In genomic region chr3:27311400-27311799, GRCh38 we compare ENCODE assay signal across 10 cellular contexts. TPM values are rescaled to one million over a fixed set of nuclear protein-coding genes. Genes with fewer than 3 reads are reported as not detected.
DNase-seq lines count a peak whose midpoint lies in the region; ATAC-seq, FAIRE-seq and TF ChIP-seq lines count a peak whose summit lies in the region.
"Had no signal": no experiment of that assay in that cellular context is flagged by ENCODE, and none has a peak within 500 bp of the region (broad histone marks: within the 10 kb centered on the region; RNA-seq: fewer than 3 reads in every experiment).

No MANE protein-coding gene starts in this region.

- CTCF ChIA-PET in endothelial cell of umbilical vein (lab: Charles Lee) = interaction anchor here (1.2 to 2.2 kb wide), 9 partner anchors 10 to 370 kb away, joined by 3 to 8 read pairs (median 5); no protein-coding TSS in a partner anchor

- no peaks in the 10 kb centered on the region for H3K9me3 Mint-ChIP-seq in osteocyte (ENCODE audit: unreplicated experiment)

- H4K20me1 ChIP-seq in OCI-LY3 (ENCODE audit: insufficient read depth, low read length) (no peaks in the 10 kb centered on the region), endothelial cell of umbilical vein (replicated peaks; ENCODE audit: control insufficient read depth, extremely low read depth, insufficient read depth, low read length) (no peaks in the 10 kb centered on the region)

- no peaks in the 10 kb centered on the region for H3K27me3 ChIP-seq in OCI-LY3 (ENCODE audit: low read depth, low read length)
- no peaks in the 10 kb centered on the region for H3K27me3 ChIP-seq in endothelial cell of umbilical vein (ENCODE audit: control insufficient read depth in 2 of 2, insufficient read depth in 2 of 2, low read length in 2 of 2)

- BruUV-seq in endothelial cell of umbilical vein (replicated peaks; lab: Mats Ljungman, UMichigan) = no TSS peak

- H3K4me1 Mint-ChIP-seq in osteocyte (ENCODE audit: unreplicated experiment) = peaks cover 33% of the 10 kb centered on the region

- POLR2A ChIA-PET in endothelial cell of umbilical vein (lab: Charles Lee) = no interaction called here

- no peak overlapping the region for H3K27ac ChIP-seq in OCI-LY3 (ENCODE audit: low read length)
- peak overlapping the region; percentile 10 for H3K27ac ChIP-seq in endothelial cell of umbilical vein (ENCODE audit: insufficient read depth, low read depth, low read length)
- H3K27ac ChIP-seq: prostate gland had no signal

- H3K9me3 ChIP-seq in OCI-LY3 (ENCODE audit: insufficient read depth, low read length) (no peaks in the 10 kb centered on the region), endothelial cell of umbilical vein (replicated peaks; ENCODE audit: control insufficient read depth, insufficient read depth, low read length) (no peaks in the 10 kb centered on the region)
- H3K9me3 ChIP-seq: prostate gland had no signal

- H3K27me3 Mint-ChIP-seq in osteocyte (ENCODE audit: unreplicated experiment) = no peaks in the 10 kb centered on the region

- H3K36me3 ChIP-seq in OCI-LY3 (replicated peaks; ENCODE audit: low read depth, low read length) (peaks cover 3% of the 10 kb centered on the region), endothelial cell of umbilical vein (ENCODE audit: control insufficient read depth in 2 of 2, extremely low read depth in 1 of 2, insufficient read depth in 2 of 2, low read length in 2 of 2) (no peaks in the 10 kb centered on the region)
- H3K36me3 ChIP-seq: prostate gland had no signal

- H3K36me3 Mint-ChIP-seq in osteocyte (ENCODE audit: unreplicated experiment) = peaks cover 15% of the 10 kb centered on the region

- TF ChIP-seq POLR2A in endothelial cell of umbilical vein (IDR thresholded peaks at IDR 0.05; ENCODE audit: low read depth, low read length) (no peak), GM12891 (IDR thresholded peaks at IDR 0.05; ENCODE audit: low read depth, low read length) (no peak)

- intact Hi-C loops in endothelial cell of umbilical vein (cut with micrococcal nuclease) = no loop called here
- intact Hi-C loops in sciatic nerve (cut with DNase I) = no loop called here

- H3K4me2 ChIP-seq in OCI-LY3 (ENCODE audit: low read length) = no peak overlapping the region
- no peak overlapping the region for H3K4me2 ChIP-seq in endothelial cell of umbilical vein (ENCODE audit: insufficient read depth, low read length)

- H2AFZ ChIP-seq in OCI-LY3 (ENCODE audit: low read depth, low read length) (peak overlapping the region; percentile 18; the same call in 1 of the 2 replicates), endothelial cell of umbilical vein (ENCODE audit: low read depth, low read length) (peak overlapping the region; percentile 70)

- H3K79me2 ChIP-seq in OCI-LY3 (ENCODE audit: low read length) (no peaks in the 10 kb centered on the region), endothelial cell of umbilical vein (ENCODE audit: control insufficient read depth, insufficient read depth, low read length) (no peaks in the 10 kb centered on the region)

- peak; percentile 98 for DNase-seq in ELR (ENCODE audit: low read depth)
- DNase-seq in endothelial cell of umbilical vein (ENCODE audit: low read depth, low spot score) = peak; percentile 65
- DNase-seq in osteocyte (ENCODE audit: extremely low spot score, unreplicated experiment) = no peak
- no peak for DNase-seq in sciatic nerve (ENCODE audit: low spot score)
- DNase-seq in GM12891 (ENCODE audit: insufficient read length, low spot score) = no peak
- DNase-seq in activated naive CD4-positive, alpha-beta T cell (lab: John Stamatoyannopoulos, UW) = no peak
- no peak for DNase-seq in globus pallidus (ENCODE audit: low spot score)
- DNase-seq: NCI-H1092 had no signal

- no peak for ATAC-seq in sciatic nerve

- no peak for TF ChIP-seq CTCF in OCI-LY3 (IDR thresholded peaks at IDR 0.05; ENCODE audit: low read depth, low read length)
- no peak for TF ChIP-seq CTCF in endothelial cell of umbilical vein (IDR thresholded peaks at IDR 0.05; ENCODE audit: extremely low read depth in 1 of 2, insufficient read depth in 1 of 2, low read depth in 1 of 2, low read length in 2 of 2)
- TF ChIP-seq CTCF in osteocyte (IDR thresholded peaks at IDR 0.05) = no peak

- no peaks in the 10 kb centered on the region for H3K9me1 ChIP-seq in endothelial cell of umbilical vein (replicated peaks; ENCODE audit: control insufficient read depth, extremely low read depth, insufficient read depth, low read length)

- H3K9ac ChIP-seq in OCI-LY3 (ENCODE audit: low read length) (no peak overlapping the region), endothelial cell of umbilical vein (replicated peaks; ENCODE audit: extremely low read depth, insufficient read depth, low read length) (peak overlapping the region; percentile 25)

- dilution Hi-C loops in endothelial cell of umbilical vein (cut with MboI; ENCODE audit: extremely low pct_ligation_motif_present, low sequenced_read_pairs) = no loop called here

- FAIRE-seq in endothelial cell of umbilical vein (lab: Jason Lieb, UNC) (peak; percentile 87), GM12891 (lab: Jason Lieb, UNC) (no peak)

- H3K4me3 ChIP-seq in OCI-LY3 (ENCODE audit: low read length) (no peak overlapping the region), endothelial cell of umbilical vein (replicated peaks in 1 of 3; ENCODE audit: insufficient read depth in 1 of 3, low read depth in 1 of 3, low read length in 3 of 3) (no peak overlapping the region)
- H3K4me3 ChIP-seq: prostate gland had no signal

- peak overlapping the region; percentile 87 for H3K27ac Mint-ChIP-seq in osteocyte (ENCODE audit: unreplicated experiment)

- no peaks in the 10 kb centered on the region for H3K4me1 ChIP-seq in OCI-LY3 (ENCODE audit: low read length)
- peaks cover 9% of the 10 kb centered on the region for H3K4me1 ChIP-seq in endothelial cell of umbilical vein (ENCODE audit: control insufficient read depth, extremely low read depth, insufficient read depth, low read length)
- H3K4me1 ChIP-seq: prostate gland had no signal

- H3K4me3 Mint-ChIP-seq in osteocyte (ENCODE audit: unreplicated experiment) = no peak overlapping the region

TF ChIP-seq in endothelial cell of umbilical vein, 7 proteins besides CTCF, POLR2A, EP300 and RAD21:
- TF ChIP-seq MYC (IDR thresholded peaks at IDR 0.05; ENCODE audit: low read depth, low read length) = no peak
- TF ChIP-seq JUN (IDR thresholded peaks at IDR 0.05; ENCODE audit: borderline replicate concordance, insufficient read depth, insufficient read length, low read depth) = peak; percentile 30
- peak; percentile 96 for TF ChIP-seq GATA2 (IDR thresholded peaks at IDR 0.05; ENCODE audit: insufficient read depth, insufficient read length, low read depth, low read length)
- TF ChIP-seq FOS (IDR thresholded peaks at IDR 0.05; ENCODE audit: borderline replicate concordance, insufficient read depth, low read length) = peak; percentile 97
- peak; percentile 44 for TF ChIP-seq POLR2AphosphoS5 (IDR thresholded peaks at IDR 0.05; ENCODE audit: insufficient read depth, low read depth, low read length)

TF ChIP-seq in GM12891, 5 proteins besides CTCF, POLR2A, EP300 and RAD21:
- TF ChIP-seq POU2F2 (IDR thresholded peaks at IDR 0.05; ENCODE audit: low read depth, low read length) (no peak), SPI1 (IDR thresholded peaks at IDR 0.05; ENCODE audit: low read depth, low read length) (no peak), PAX5 (IDR thresholded peaks at IDR 0.05; ENCODE audit: insufficient read depth, low read length, severe bottlenecking) (no peak), POLR2AphosphoS5 (IDR thresholded peaks at IDR 0.05; ENCODE audit: low read depth, low read length) (no peak), TAF1 (IDR thresholded peaks at IDR 0.05; ENCODE audit: low read depth, low read length) (no peak)

RNA-seq across cellular contexts. Expression of gene NEK10, which starts 57.8 kb away (rescaled TPM):
- 4.6 and 5.0 TPM in 2 replicates for total RNA-seq in endothelial cell of umbilical vein
- 0.24 and 0.32 TPM in 2 replicates for polyA plus RNA-seq in endothelial cell of umbilical vein
- 0.26 and 0.32 TPM in 2 replicates for polyA plus RNA-seq in endothelial cell of umbilical vein (2011; cell fraction: cytosol; rRNA removed)
- polyA plus RNA-seq in endothelial cell of umbilical vein (2011; cell fraction: nucleus; rRNA removed) = 2.9 and 5.2 TPM in 2 replicates
- 0.37 and 0.80 TPM in 2 replicates for polyA plus RNA-seq in endothelial cell of umbilical vein (2012)
- polyA minus RNA-seq in endothelial cell of umbilical vein = 2.4 and 2.8 TPM in 2 replicates
- polyA minus RNA-seq in endothelial cell of umbilical vein (2011; cell fraction: cytosol; rRNA and poly(A)+ RNA removed) = 1.3 TPM
- polyA minus RNA-seq in endothelial cell of umbilical vein (2011; cell fraction: nucleus; rRNA and poly(A)+ RNA removed) = 13.4 TPM in 2 replicates
- total RNA-seq in osteocyte = 6.8 and 10.1 TPM in 2 replicates
- 1.9 TPM for total RNA-seq in sciatic nerve
- polyA plus RNA-seq in GM12891 (2012; ENCODE audit: low read depth, missing spikeins) = 0.09 TPM

Comparison
In these comparisons a context has a peak if more than half of its experiments do, and no peak if none do; other contexts are left out.
1. DNase-seq: peak in ELR (single experiment) and endothelial cell of umbilical vein (single experiment); none in osteocyte (single experiment), sciatic nerve (single experiment), GM12891 (single experiment), activated naive CD4-positive, alpha-beta T cell (0 of 4) and globus pallidus (single experiment).